Comparison of ENCODE assay signal across 1 cellular context in genomic region chr2:80078290-80079036, GRCh38.
TF ChIP-seq lines count a peak whose summit lies in the region.

No MANE protein-coding gene starts in this region.

TF ChIP-seq in A549, 52 proteins besides CTCF, POLR2A, EP300 and RAD21 (continued from another document):
- TF ChIP-seq E2F6 (IDR thresholded peaks at IDR 0.05; ENCODE audit: borderline replicate concordance, low read depth), result no peak
- no peak for TF ChIP-seq KDM1A (IDR thresholded peaks at IDR 0.05; ENCODE audit: low read depth)
- no peak for TF ChIP-seq MAZ (IDR thresholded peaks at IDR 0.05; ENCODE audit: borderline replicate concordance, low read depth, low read length)
- no peak for TF ChIP-seq EHF (CRISPR knock-in tag; IDR thresholded peaks at IDR 0.05)
- TF ChIP-seq FOXS1 (CRISPR knock-in tag; IDR thresholded peaks at IDR 0.05), result no peak
- TF ChIP-seq HOXA7 (CRISPR knock-in tag; IDR thresholded peaks at IDR 0.05), result no peak
- TF ChIP-seq RCOR1 (IDR thresholded peaks at IDR 0.05; ENCODE audit: low read depth, low read length), result no peak
- no peak for TF ChIP-seq PHF8 (IDR thresholded peaks at IDR 0.05; ENCODE audit: borderline replicate concordance, low read depth)
TF ChIP-seq in A549: peak in this region for 0.
